1 cellular context compared by ENCODE assay signal in the genomic region with DNA sequence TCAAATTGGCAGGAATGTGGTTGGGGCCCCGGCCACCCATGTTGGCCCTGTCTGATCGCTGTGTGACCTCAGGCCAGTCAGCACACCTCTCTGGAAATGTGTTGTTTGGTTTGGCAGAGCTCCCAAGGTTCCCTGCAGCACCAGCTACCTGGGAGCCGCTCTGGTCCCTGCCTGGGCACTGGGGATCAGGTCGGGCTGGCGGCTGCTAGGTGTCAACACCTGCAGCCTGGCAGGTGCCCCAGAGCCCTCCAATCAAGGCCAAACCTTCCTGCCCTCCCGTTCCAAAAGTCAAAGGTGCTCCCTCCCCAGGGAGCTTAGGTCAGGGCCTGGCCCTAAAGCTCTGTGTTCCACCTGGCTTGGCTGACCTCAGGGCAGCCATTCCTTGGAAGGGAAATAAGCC.
TF ChIP-seq lines count a peak whose summit lies in the region.

No MANE protein-coding gene starts in this region.

TF ChIP-seq in H1, 55 proteins besides CTCF, POLR2A, EP300 and RAD21:
- no peak for TF ChIP-seq POU5F1 (IDR thresholded peaks at IDR 0.05; ENCODE audit: low read depth, low read length)
- TF ChIP-seq FOSL1 (IDR thresholded peaks at IDR 0.05; ENCODE audit: insufficient read depth, low read depth, low read length): no peak
- TF ChIP-seq EZH2 (IDR thresholded peaks at IDR 0.05; ENCODE audit: low read depth, low read length, severe bottlenecking): no peak
- no peak for TF ChIP-seq SP1 (IDR thresholded peaks at IDR 0.05; ENCODE audit: low read depth, low read length)
- no peak for TF ChIP-seq SUZ12 (IDR thresholded peaks at IDR 0.05; ENCODE audit: low read length)
- no peak for TF ChIP-seq TCF12 (IDR thresholded peaks at IDR 0.05; ENCODE audit: low read depth, low read length)
